Comparison of ENCODE assay signal across 2 cellular contexts in the genomic region with DNA sequence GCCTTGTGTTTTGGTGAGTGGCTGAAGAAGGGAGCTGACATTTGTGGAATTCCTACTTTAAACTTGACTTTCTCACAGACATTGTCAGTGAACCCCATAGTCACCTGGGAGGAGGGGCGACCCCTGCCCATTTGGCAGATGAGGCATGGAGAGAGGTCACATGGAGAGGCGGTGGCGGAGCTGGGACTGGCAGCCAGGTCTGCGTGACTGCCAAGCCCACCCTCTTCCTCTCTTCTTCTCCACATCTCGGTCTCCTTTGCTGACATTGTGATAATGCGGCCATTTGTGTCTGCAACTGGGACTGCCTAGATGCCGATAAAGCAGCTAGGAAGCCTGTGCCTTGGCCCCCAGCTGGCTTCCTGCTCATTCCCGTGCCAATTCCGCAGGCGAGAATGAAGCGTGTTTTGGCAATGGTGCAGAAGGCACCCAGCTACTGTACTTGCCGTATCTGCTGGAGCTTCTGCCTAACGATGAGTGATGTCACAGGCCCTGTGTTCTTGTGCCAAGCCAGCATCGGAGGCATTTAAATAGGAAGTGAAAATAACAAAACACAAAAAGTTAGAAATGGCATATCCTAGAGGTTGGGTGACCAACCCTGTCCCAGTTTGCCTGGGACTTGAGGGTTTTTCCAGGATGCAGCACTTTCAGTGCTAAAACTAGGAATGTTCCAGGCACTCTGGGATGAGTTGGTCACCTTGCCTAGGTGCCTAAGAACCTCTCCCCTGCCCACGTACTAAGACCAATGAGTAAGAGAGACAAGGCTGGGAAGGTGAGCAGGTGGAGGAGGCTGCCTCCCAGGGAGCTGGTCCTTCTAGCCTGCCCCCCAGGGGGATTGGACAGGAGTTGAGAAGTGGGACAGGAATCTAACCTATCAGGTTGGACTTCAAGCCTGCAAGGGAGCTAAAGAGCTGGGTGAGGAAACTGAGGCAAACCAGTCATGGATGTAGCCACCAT.
TF ChIP-seq lines count a peak whose summit lies in the region.

No MANE protein-coding gene starts in this region.

TF ChIP-seq in endothelial cell of umbilical vein, 7 proteins besides CTCF, POLR2A, EP300 and RAD21:
- TF ChIP-seq FOS (IDR thresholded peaks at IDR 0.05; ENCODE audit: borderline replicate concordance, insufficient read depth, low read length) (no peak), EZH2 (IDR thresholded peaks at IDR 0.05; ENCODE audit: borderline replicate concordance, low read depth, low read length, severe bottlenecking) (no peak), MYC (IDR thresholded peaks at IDR 0.05; ENCODE audit: low read depth, low read length) (no peak), POLR2AphosphoS5 (IDR thresholded peaks at IDR 0.05; ENCODE audit: insufficient read depth, low read depth, low read length) (no peak)

TF ChIP-seq in GM23338, 12 proteins besides CTCF, POLR2A, EP300 and RAD21 (continued from another document):
- TF ChIP-seq, protein P1, sequence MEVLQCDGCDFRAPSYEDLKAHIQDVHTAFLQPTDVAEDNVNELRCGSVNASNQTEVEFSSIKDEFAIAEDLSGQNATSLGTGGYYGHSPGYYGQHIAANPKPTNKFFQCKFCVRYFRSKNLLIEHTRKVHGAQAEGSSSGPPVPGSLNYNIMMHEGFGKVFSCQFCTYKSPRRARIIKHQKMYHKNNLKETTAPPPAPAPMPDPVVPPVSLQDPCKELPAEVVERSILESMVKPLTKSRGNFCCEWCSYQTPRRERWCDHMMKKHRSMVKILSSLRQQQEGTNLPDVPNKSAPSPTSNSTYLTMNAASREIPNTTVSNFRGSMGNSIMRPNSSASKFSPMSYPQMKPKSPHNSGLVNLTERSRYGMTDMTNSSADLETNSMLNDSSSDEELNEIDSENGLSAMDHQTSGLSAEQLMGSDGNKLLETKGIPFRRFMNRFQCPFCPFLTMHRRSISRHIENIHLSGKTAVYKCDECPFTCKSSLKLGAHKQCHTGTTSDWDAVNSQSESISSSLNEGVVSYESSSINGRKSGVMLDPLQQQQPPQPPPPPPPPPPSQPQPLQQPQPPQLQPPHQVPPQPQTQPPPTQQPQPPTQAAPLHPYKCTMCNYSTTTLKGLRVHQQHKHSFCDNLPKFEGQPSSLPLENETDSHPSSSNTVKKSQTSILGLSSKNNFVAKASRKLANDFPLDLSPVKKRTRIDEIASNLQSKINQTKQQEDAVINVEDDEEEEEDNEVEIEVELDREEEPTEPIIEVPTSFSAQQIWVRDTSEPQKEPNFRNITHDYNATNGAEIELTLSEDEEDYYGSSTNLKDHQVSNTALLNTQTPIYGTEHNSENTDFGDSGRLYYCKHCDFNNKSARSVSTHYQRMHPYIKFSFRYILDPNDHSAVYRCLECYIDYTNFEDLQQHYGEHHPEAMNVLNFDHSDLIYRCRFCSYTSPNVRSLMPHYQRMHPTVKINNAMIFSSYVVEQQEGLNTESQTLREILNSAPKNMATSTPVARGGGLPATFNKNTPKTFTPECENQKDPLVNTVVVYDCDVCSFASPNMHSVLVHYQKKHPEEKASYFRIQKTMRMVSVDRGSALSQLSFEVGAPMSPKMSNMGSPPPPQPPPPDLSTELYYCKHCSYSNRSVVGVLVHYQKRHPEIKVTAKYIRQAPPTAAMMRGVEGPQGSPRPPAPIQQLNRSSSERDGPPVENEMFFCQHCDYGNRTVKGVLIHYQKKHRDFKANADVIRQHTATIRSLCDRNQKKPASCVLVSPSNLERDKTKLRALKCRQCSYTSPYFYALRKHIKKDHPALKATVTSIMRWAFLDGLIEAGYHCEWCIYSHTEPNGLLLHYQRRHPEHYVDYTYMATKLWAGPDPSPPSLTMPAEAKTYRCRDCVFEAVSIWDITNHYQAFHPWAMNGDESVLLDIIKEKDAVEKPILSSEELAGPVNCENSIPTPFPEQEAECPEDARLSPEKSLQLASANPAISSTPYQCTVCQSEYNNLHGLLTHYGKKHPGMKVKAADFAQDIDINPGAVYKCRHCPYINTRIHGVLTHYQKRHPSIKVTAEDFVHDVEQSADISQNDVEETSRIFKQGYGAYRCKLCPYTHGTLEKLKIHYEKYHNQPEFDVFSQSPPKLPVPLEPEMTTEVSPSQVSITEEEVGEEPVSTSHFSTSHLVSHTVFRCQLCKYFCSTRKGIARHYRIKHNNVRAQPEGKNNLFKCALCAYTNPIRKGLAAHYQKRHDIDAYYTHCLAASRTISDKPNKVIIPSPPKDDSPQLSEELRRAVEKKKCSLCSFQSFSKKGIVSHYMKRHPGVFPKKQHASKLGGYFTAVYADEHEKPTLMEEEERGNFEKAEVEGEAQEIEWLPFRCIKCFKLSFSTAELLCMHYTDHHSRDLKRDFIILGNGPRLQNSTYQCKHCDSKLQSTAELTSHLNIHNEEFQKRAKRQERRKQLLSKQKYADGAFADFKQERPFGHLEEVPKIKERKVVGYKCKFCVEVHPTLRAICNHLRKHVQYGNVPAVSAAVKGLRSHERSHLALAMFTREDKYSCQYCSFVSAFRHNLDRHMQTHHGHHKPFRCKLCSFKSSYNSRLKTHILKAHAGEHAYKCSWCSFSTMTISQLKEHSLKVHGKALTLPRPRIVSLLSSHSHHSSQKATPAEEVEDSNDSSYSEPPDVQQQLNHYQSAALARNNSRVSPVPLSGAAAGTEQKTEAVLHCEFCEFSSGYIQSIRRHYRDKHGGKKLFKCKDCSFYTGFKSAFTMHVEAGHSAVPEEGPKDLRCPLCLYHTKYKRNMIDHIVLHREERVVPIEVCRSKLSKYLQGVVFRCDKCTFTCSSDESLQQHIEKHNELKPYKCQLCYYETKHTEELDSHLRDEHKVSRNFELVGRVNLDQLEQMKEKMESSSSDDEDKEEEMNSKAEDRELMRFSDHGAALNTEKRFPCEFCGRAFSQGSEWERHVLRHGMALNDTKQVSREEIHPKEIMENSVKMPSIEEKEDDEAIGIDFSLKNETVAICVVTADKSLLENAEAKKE (CRISPR knock-in tag; IDR thresholded peaks at IDR 0.05), result no peak
- no peak for TF ChIP-seq EZH2 (IDR thresholded peaks at IDR 0.05; ENCODE audit: low read depth, unreplicated experiment)
- no peak for TF ChIP-seq JUNB (IDR thresholded peaks at IDR 0.05; ENCODE audit: unreplicated experiment)
- TF ChIP-seq, protein P2, sequence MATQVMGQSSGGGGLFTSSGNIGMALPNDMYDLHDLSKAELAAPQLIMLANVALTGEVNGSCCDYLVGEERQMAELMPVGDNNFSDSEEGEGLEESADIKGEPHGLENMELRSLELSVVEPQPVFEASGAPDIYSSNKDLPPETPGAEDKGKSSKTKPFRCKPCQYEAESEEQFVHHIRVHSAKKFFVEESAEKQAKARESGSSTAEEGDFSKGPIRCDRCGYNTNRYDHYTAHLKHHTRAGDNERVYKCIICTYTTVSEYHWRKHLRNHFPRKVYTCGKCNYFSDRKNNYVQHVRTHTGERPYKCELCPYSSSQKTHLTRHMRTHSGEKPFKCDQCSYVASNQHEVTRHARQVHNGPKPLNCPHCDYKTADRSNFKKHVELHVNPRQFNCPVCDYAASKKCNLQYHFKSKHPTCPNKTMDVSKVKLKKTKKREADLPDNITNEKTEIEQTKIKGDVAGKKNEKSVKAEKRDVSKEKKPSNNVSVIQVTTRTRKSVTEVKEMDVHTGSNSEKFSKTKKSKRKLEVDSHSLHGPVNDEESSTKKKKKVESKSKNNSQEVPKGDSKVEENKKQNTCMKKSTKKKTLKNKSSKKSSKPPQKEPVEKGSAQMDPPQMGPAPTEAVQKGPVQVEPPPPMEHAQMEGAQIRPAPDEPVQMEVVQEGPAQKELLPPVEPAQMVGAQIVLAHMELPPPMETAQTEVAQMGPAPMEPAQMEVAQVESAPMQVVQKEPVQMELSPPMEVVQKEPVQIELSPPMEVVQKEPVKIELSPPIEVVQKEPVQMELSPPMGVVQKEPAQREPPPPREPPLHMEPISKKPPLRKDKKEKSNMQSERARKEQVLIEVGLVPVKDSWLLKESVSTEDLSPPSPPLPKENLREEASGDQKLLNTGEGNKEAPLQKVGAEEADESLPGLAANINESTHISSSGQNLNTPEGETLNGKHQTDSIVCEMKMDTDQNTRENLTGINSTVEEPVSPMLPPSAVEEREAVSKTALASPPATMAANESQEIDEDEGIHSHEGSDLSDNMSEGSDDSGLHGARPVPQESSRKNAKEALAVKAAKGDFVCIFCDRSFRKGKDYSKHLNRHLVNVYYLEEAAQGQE (IDR thresholded peaks at IDR 0.05; ENCODE audit: unreplicated experiment), result no peak
- TF ChIP-seq ZNF114 (CRISPR knock-in tag; IDR thresholded peaks at IDR 0.05), result no peak
- no peak for TF ChIP-seq CREB1 (CRISPR knock-in tag; IDR thresholded peaks at IDR 0.05; ENCODE audit: low read depth)
- no peak for TF ChIP-seq ZNF331 (CRISPR knock-in tag; IDR thresholded peaks at IDR 0.05; ENCODE audit: low read depth)
- TF ChIP-seq, protein P3, sequence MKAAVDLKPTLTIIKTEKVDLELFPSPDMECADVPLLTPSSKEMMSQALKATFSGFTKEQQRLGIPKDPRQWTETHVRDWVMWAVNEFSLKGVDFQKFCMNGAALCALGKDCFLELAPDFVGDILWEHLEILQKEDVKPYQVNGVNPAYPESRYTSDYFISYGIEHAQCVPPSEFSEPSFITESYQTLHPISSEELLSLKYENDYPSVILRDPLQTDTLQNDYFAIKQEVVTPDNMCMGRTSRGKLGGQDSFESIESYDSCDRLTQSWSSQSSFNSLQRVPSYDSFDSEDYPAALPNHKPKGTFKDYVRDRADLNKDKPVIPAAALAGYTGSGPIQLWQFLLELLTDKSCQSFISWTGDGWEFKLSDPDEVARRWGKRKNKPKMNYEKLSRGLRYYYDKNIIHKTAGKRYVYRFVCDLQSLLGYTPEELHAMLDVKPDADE (IDR thresholded peaks at IDR 0.05), result no peak
- no peak for TF ChIP-seq STAT1 (IDR thresholded peaks at IDR 0.05; ENCODE audit: unreplicated experiment)
- TF ChIP-seq NANOG (IDR thresholded peaks at IDR 0.05; ENCODE audit: borderline replicate concordance), result no peak
- no peak for TF ChIP-seq POLR2AphosphoS5 (IDR thresholded peaks at IDR 0.05; ENCODE audit: low read depth)
